14 cellular contexts compared by ENCODE assay signal in genomic region chr3:152430223-152431002, GRCh38.
A peak's percentile ranks its signal among the peaks of the same experiment; 100 is the strongest.
DNase-seq lines count a peak whose midpoint lies in the region; ATAC-seq lines count a peak whose summit lies in the region.
"Had no signal": no experiment of that assay in that cellular context is flagged by ENCODE, and none has a peak within 500 bp of the region (broad histone marks: within the 10 kb centered on the region; RNA-seq: fewer than 3 reads in every experiment).

No MANE protein-coding gene starts in this region.

- H3K4me3 ChIP-seq in CD4-positive, CD25-positive, alpha-beta regulatory T cell (ENCODE audit: low read depth, low read length) = no peak overlapping the region

- H3K27ac ChIP-seq in CD4-positive, CD25-positive, alpha-beta regulatory T cell (ENCODE audit: insufficient read depth, low read length, poor library complexity, severe bottlenecking) = peak overlapping the region; percentile 30

- no peaks in the 10 kb centered on the region for H3K27me3 Mint-ChIP-seq in CD4-positive, CD25-positive, alpha-beta regulatory T cell
- H3K27me3 Mint-ChIP-seq in activated naive CD8-positive, alpha-beta T cell treated with anti-CD3 and anti-CD28 coated beads, Interleukin-2, amount 50 U/mL, for 24 hours = no peaks in the 10 kb centered on the region
- no peaks in the 10 kb centered on the region for H3K27me3 Mint-ChIP-seq in naive B cell
- H3K27me3 Mint-ChIP-seq: activated CD4-positive, alpha-beta T cell treated with anti-CD3 and anti-CD28 coated beads, Interleukin-2, amount 10 ng/mL, durations not matched to agents 7 days and 5 days had no signal

- peak overlapping the region in 2 of 3 donors; percentile 74 to 87 for H3K27ac Mint-ChIP-seq in CD4-positive, CD25-positive, alpha-beta regulatory T cell
- peak overlapping the region; percentile 26 for H3K27ac Mint-ChIP-seq in activated naive CD8-positive, alpha-beta T cell treated with anti-CD3 and anti-CD28 coated beads, Interleukin-2, amount 50 U/mL, for 24 hours
- H3K27ac Mint-ChIP-seq in naive B cell = peak overlapping the region; percentile 40 to 81 (median 66)
- H3K27ac Mint-ChIP-seq: activated CD4-positive, alpha-beta T cell treated with anti-CD3 and anti-CD28 coated beads, Interleukin-2, amount 10 ng/mL, durations not matched to agents 7 days and 5 days had no signal

- H3K4me3 Mint-ChIP-seq in CD4-positive, CD25-positive, alpha-beta regulatory T cell = no peak overlapping the region
- H3K4me3 Mint-ChIP-seq in activated naive CD8-positive, alpha-beta T cell treated with anti-CD3 and anti-CD28 coated beads, Interleukin-2, amount 50 U/mL, for 24 hours = no peak overlapping the region
- H3K4me3 Mint-ChIP-seq in naive B cell = no peak overlapping the region
- H3K4me3 Mint-ChIP-seq: activated CD4-positive, alpha-beta T cell treated with anti-CD3 and anti-CD28 coated beads, Interleukin-2, amount 10 ng/mL, durations not matched to agents 7 days and 5 days had no signal

- H3K4me1 Mint-ChIP-seq in CD4-positive, CD25-positive, alpha-beta regulatory T cell = peaks cover 33 to 66% (median 46%) of the 10 kb centered on the region in 4 donors
- H3K4me1 Mint-ChIP-seq in activated naive CD8-positive, alpha-beta T cell treated with anti-CD3 and anti-CD28 coated beads, Interleukin-2, amount 50 U/mL, for 24 hours = peaks cover 46% of the 10 kb centered on the region
- H3K4me1 Mint-ChIP-seq in naive B cell = peaks cover 23 to 36% (median 34%) of the 10 kb centered on the region in 3 donors

- H3K36me3 Mint-ChIP-seq in CD4-positive, CD25-positive, alpha-beta regulatory T cell = peaks cover 63% of the 10 kb centered on the region
- H3K36me3 Mint-ChIP-seq in activated naive CD8-positive, alpha-beta T cell treated with anti-CD3 and anti-CD28 coated beads, Interleukin-2, amount 50 U/mL, for 24 hours (ENCODE audit: low read depth) = peaks cover 61% of the 10 kb centered on the region
- peaks cover 25 to 59% of the 10 kb centered on the region in 2 donors for H3K36me3 Mint-ChIP-seq in naive B cell

- no peaks in the 10 kb centered on the region for H3K27me3 ChIP-seq in CD4-positive, CD25-positive, alpha-beta regulatory T cell (ENCODE audit: control insufficient read depth, insufficient read depth, low read length)

- H3K4me1 ChIP-seq in CD4-positive, CD25-positive, alpha-beta regulatory T cell (ENCODE audit: control insufficient read depth, insufficient read depth, low read length, poor library complexity, severe bottlenecking) = peaks cover 7% of the 10 kb centered on the region

- no peak for DNase-seq in CD4-positive, CD25-positive, alpha-beta regulatory T cell
- peak; percentile 41 for DNase-seq in EL
- DNase-seq in activated naive CD8-positive, alpha-beta T cell treated with anti-CD3 and anti-CD28 coated beads, Interleukin-2, amount 50 U/mL, for 24 hours = no peak
- no peak for DNase-seq in naive B cell
- no peak for DNase-seq in occipital lobe (lab: John Stamatoyannopoulos, UW)
- DNase-seq: activated CD4-positive, alpha-beta T cell treated with anti-CD3 and anti-CD28 coated beads, Interleukin-2, amount 10 ng/mL, durations not matched to agents 7 days and 5 days; anterior cingulate cortex; Caco-2; NCI-H446 treated with DMSO at 0.1 percent for 48 hours; SIG-M5 had no signal

- H3K9me3 ChIP-seq in CD4-positive, CD25-positive, alpha-beta regulatory T cell (ENCODE audit: control insufficient read depth in 2 of 2, low read length in 2 of 2) = peaks cover 0 to 2% of the 10 kb centered on the region in 2 experiments
- H3K9me3 ChIP-seq: Caco-2 had no signal

- ATAC-seq in CD4-positive, CD25-positive, alpha-beta regulatory T cell (ENCODE audit: low read depth in 2 of 2) = no peak
- no peak for ATAC-seq in activated naive CD8-positive, alpha-beta T cell treated with anti-CD3 and anti-CD28 coated beads, Interleukin-2, amount 50 U/mL, for 24 hours
- no peak for ATAC-seq in naive B cell (ENCODE audit: low read depth in 2 of 2)
- no peak for ATAC-seq in GM21515 (IDR thresholded peaks at IDR 0.05; ENCODE audit: unreplicated experiment)
- ATAC-seq in HG02884 (IDR thresholded peaks at IDR 0.05; ENCODE audit: unreplicated experiment) = no peak
- no peak for ATAC-seq in HG03196 (IDR thresholded peaks at IDR 0.05; ENCODE audit: unreplicated experiment)
- ATAC-seq: HCT116 had no signal

- peaks cover 0 to 8% (median 3%) of the 10 kb centered on the region in 7 donors for H3K9me3 Mint-ChIP-seq in CD4-positive, CD25-positive, alpha-beta regulatory T cell
- H3K9me3 Mint-ChIP-seq in activated naive CD8-positive, alpha-beta T cell treated with anti-CD3 and anti-CD28 coated beads, Interleukin-2, amount 50 U/mL, for 24 hours = peaks cover 18% of the 10 kb centered on the region
- peaks cover 3 to 22% (median 10%) of the 10 kb centered on the region in 7 donors for H3K9me3 Mint-ChIP-seq in naive B cell

- H3K36me3 ChIP-seq in CD4-positive, CD25-positive, alpha-beta regulatory T cell (ENCODE audit: control insufficient read depth, insufficient read depth, low read length) = peaks cover 57% of the 10 kb centered on the region

Comparison
In these comparisons a context has a peak if more than half of its experiments do, and no peak if none do; other contexts are left out.
1. H3K27ac Mint-ChIP-seq: peak in every context shown above with its lines; median percentile 80 in CD4-positive, CD25-positive, alpha-beta regulatory T cell; 66 in naive B cell; 26 in activated naive CD8-positive, alpha-beta T cell treated with anti-CD3 and anti-CD28 coated beads, Interleukin-2, amount 50 U/mL, for 24 hours.